In the genomic region with DNA sequence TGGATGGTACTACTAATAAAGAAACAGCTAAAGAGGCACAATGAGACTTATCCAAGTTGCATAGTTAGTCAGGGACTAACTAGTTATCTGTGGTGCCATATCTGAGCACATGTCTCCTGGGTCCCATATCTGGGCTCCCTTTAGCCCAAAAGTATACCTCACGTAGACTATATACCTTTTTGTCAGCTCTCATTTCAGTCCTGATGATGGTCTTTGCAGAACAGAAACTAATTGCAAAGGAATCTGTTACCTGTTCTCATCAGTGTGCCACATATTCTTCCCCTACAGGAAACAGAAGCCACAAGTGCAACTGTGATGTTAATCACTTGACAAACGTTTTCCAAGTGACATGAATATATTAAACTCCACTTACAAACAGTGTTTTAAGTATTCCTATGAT, we compare ENCODE assay signal across 21 cellular contexts.
DNase-seq lines count a peak whose midpoint lies in the region; ATAC-seq, FAIRE-seq and TF ChIP-seq lines count a peak whose summit lies in the region.
"Had no signal": no experiment of that assay in that cellular context is flagged by ENCODE, and none has a peak within 500 bp of the region (broad histone marks: within the 10 kb centered on the region; RNA-seq: fewer than 3 reads in every experiment).

No MANE protein-coding gene starts in this region.

- H3K9me2 ChIP-seq in MM.1S (replicated peaks; ENCODE audit: insufficient read depth, low read length) = no peaks in the 10 kb centered on the region

- no peak for TF ChIP-seq CTCF in MM.1S (IDR thresholded peaks at IDR 0.05; ENCODE audit: low read length)
- no peak for TF ChIP-seq CTCF in mucosa of descending colon (IDR thresholded peaks at IDR 0.05)

- no peaks in the 10 kb centered on the region for H3K27me3 ChIP-seq in MM.1S (replicated peaks; ENCODE audit: insufficient read depth, low read length)
- H3K27me3 ChIP-seq: BLaER1 treated with 17β-estradiol and CSF1 and Interleukin-3, amounts not matched to agents 10 nM and 100 nM had no signal

- H3F3A ChIP-seq in MM.1S (ENCODE audit: insufficient read depth, low read length) = no peaks in the 10 kb centered on the region

- TF ChIP-seq POLR2A in GM12891 (IDR thresholded peaks at IDR 0.05; ENCODE audit: low read depth, low read length) = no peak

- H3K4me3 ChIP-seq in MM.1S (ENCODE audit: low read length) (no peak overlapping the region), mucosa of descending colon (no peak overlapping the region)
- H3K4me3 ChIP-seq: BLaER1 treated with 17β-estradiol and CSF1 and Interleukin-3, amounts not matched to agents 10 nM and 100 nM had no signal

- H3K27ac ChIP-seq in MM.1S (ENCODE audit: low read length) = no peak overlapping the region
- H3K27ac ChIP-seq: BLaER1 treated with 17β-estradiol and CSF1 and Interleukin-3, amounts not matched to agents 10 nM and 100 nM had no signal

- H3K9me3 ChIP-seq in MM.1S (replicated peaks; ENCODE audit: insufficient read depth, low read length) = no peaks in the 10 kb centered on the region; the same call in 1 of the 2 replicates
- H3K9me3 ChIP-seq in mucosa of descending colon = no peaks in the 10 kb centered on the region

- H3K36me3 ChIP-seq in MM.1S (replicated peaks; ENCODE audit: insufficient read depth, low read length) (no peaks in the 10 kb centered on the region), mucosa of descending colon (ENCODE audit: low read depth) (no peaks in the 10 kb centered on the region)
- H3K36me3 ChIP-seq: BLaER1 treated with 17β-estradiol and CSF1 and Interleukin-3, amounts not matched to agents 10 nM and 100 nM had no signal

- H3K4me1 ChIP-seq in MM.1S (ENCODE audit: low read length) (peaks cover 7% of the 10 kb centered on the region; the same call in 1 of the 2 replicates), mucosa of descending colon (ENCODE audit: low read depth) (no peaks in the 10 kb centered on the region)
- H3K4me1 ChIP-seq: BLaER1 treated with 17β-estradiol and CSF1 and Interleukin-3, amounts not matched to agents 10 nM and 100 nM had no signal

- intact Hi-C loops in mucosa of descending colon (cut with DNase I, micrococcal nuclease) = no loop called here

- no peak for DNase-seq in GM12891 (ENCODE audit: insufficient read length, low spot score)
- DNase-seq in MM.1S = peak; percentile 63
- peak; percentile 20 for DNase-seq in kidney tubule cell (ENCODE audit: low spot score)
- DNase-seq in mucosa of descending colon = no peak
- DNase-seq in NCI-H1436 (lab: John Stamatoyannopoulos, UW) = no peak
- DNase-seq: CD8-positive, alpha-beta T cell; DMS79 treated with DMSO at 0.1 percent for 48 hours; H7; IMR-90; Kasumi-1; NCI-H1092 treated with DMSO at 0.1 percent for 48 hours; NCI-H2081 treated with DMSO at 0.1 percent for 48 hours; NK-92 treated with Interleukin-12 subunit alpha and Interleukin-12 subunit beta, amount 100 ng/mL, for 24 hours; OCI-M1; Right ventricle myocardium superior; T-cell had no signal

- peak; percentile 49 for ATAC-seq in GM21381 (IDR thresholded peaks at IDR 0.05; ENCODE audit: unreplicated experiment)
- ATAC-seq in mucosa of descending colon = no peak
- ATAC-seq in GM19395 (IDR thresholded peaks at IDR 0.05; ENCODE audit: unreplicated experiment) = no peak
- ATAC-seq: CD8-positive, alpha-beta T cell; T-cell had no signal

- peak; percentile 50 for FAIRE-seq in GM12891 (lab: Jason Lieb, UNC)
- FAIRE-seq: GM19239, HTR-8/SVneo had no signal

- no peak overlapping the region for H2AFZ ChIP-seq in MM.1S (ENCODE audit: low read length)

- H4K20me1 ChIP-seq in MM.1S (ENCODE audit: insufficient read depth, low read length) = no peaks in the 10 kb centered on the region
- H4K20me1 ChIP-seq: BLaER1 treated with 17β-estradiol and CSF1 and Interleukin-3, amounts not matched to agents 10 nM and 100 nM had no signal

- peak overlapping the region; percentile 3; the same call in 1 of the 2 replicates for H3K4me2 ChIP-seq in MM.1S (ENCODE audit: low read depth, low read length)
- H3K4me2 ChIP-seq: BLaER1 treated with 17β-estradiol and CSF1 and Interleukin-3, amounts not matched to agents 10 nM and 100 nM had no signal

- no peak overlapping the region for H3K9ac ChIP-seq in MM.1S (ENCODE audit: low read length)
- H3K9ac ChIP-seq: BLaER1 treated with 17β-estradiol and CSF1 and Interleukin-3, amounts not matched to agents 10 nM and 100 nM had no signal

- no peaks in the 10 kb centered on the region for H3K79me2 ChIP-seq in MM.1S (ENCODE audit: low read length)

TF ChIP-seq in GM12891, 5 proteins besides CTCF, POLR2A, EP300 and RAD21:
- TF ChIP-seq SPI1 (IDR thresholded peaks at IDR 0.05; ENCODE audit: low read depth, low read length) (0 out of 2 replicates have a peak, but pooled peaks have one; percentile 21), POU2F2 (IDR thresholded peaks at IDR 0.05; ENCODE audit: low read depth, low read length) (no peak)

Comparison
In these comparisons a context has a peak if more than half of its experiments do, and no peak if none do; other contexts are left out.
1. DNase-seq: peak in MM.1S (single experiment) and kidney tubule cell (single experiment); none in GM12891 (single experiment), mucosa of descending colon (0 of 3) and NCI-H1436 (single experiment).